ENCODE assay signal across 1 cellular context in genomic region chr2:54557601-54558187, GRCh38.
TF ChIP-seq lines count a peak whose summit lies in the region.

No MANE protein-coding gene starts in this region.

TF ChIP-seq in HepG2, 621 proteins besides CTCF, POLR2A, EP300 and RAD21 (continued from another document and continues in another):
- TF ChIP-seq DMTF1 (CRISPR knock-in tag; IDR thresholded peaks at IDR 0.05): no peak
- TF ChIP-seq PHB2 (IDR thresholded peaks at IDR 0.05; ENCODE audit: partially characterized antibody): no peak
- TF ChIP-seq ZBTB3 (CRISPR knock-in tag; IDR thresholded peaks at IDR 0.05; ENCODE audit: borderline replicate concordance, low read depth): no peak
- no peak for TF ChIP-seq ZSCAN5A (CRISPR knock-in tag; IDR thresholded peaks at IDR 0.05; ENCODE audit: borderline replicate concordance)
- TF ChIP-seq MEIS2 (CRISPR knock-in tag; IDR thresholded peaks at IDR 0.05): 0 out of 2 replicates have a peak, but pooled peaks have one; percentile 53
- TF ChIP-seq THAP8 (CRISPR knock-in tag; IDR thresholded peaks at IDR 0.05; ENCODE audit: borderline replicate concordance): no peak
- no peak for TF ChIP-seq SOX13 (IDR thresholded peaks at IDR 0.05)
- TF ChIP-seq SOX13 (CRISPR knock-in tag; conservative IDR thresholded peaks at IDR 0.05 in 1 of 2, IDR thresholded peaks at IDR 0.05 in 1 of 2): peak in 1 of 2 experiments; percentile 48; a peak in 1 of 4 replicates
- TF ChIP-seq MEIS1 (CRISPR knock-in tag; IDR thresholded peaks at IDR 0.05; ENCODE audit: borderline replicate concordance): no peak; the same call in 1 of the 2 replicates
- TF ChIP-seq POGZ (CRISPR knock-in tag; IDR thresholded peaks at IDR 0.05): peak; percentile 55; the same call in 1 of the 2 replicates
- peak; percentile 54; the same call in 1 of the 2 replicates for TF ChIP-seq ZSCAN9 (CRISPR knock-in tag; IDR thresholded peaks at IDR 0.05; ENCODE audit: borderline replicate concordance)
- TF ChIP-seq MYC (CRISPR knock-in tag; IDR thresholded peaks at IDR 0.05; ENCODE audit: borderline replicate concordance): peak; percentile 88
- peak; percentile 44; the same call in 1 of the 2 replicates for TF ChIP-seq ZNF430 (CRISPR knock-in tag; IDR thresholded peaks at IDR 0.05)
- TF ChIP-seq ZNF12 (CRISPR knock-in tag; IDR thresholded peaks at IDR 0.05): no peak
- TF ChIP-seq PHF21A (CRISPR knock-in tag; IDR thresholded peaks at IDR 0.05): peak; percentile 93
- peak; percentile 79; the same call in 1 of the 2 replicates for TF ChIP-seq ZNF235 (CRISPR knock-in tag; IDR thresholded peaks at IDR 0.05; ENCODE audit: borderline replicate concordance)
- TF ChIP-seq RFX5 (IDR thresholded peaks at IDR 0.05; ENCODE audit: low read depth, low read length): no peak
- peak; percentile 56 for TF ChIP-seq YY1 (IDR thresholded peaks at IDR 0.05; ENCODE audit: insufficient read depth, insufficient replicate concordance, low read depth, low read length)
- peak; percentile 77 for TF ChIP-seq ZNF883 (CRISPR knock-in tag; IDR thresholded peaks at IDR 0.05; ENCODE audit: not compliant biosample characterization)
- TF ChIP-seq ZEB1 (IDR thresholded peaks at IDR 0.05; ENCODE audit: insufficient replicate concordance, low read depth): peak; percentile 97
- TF ChIP-seq HNRNPLL (IDR thresholded peaks at IDR 0.05; ENCODE audit: low read depth, low read length, poor library complexity, severe bottlenecking): peak; percentile 93
- no peak for TF ChIP-seq ZNF496 (CRISPR knock-in tag; IDR thresholded peaks at IDR 0.05; ENCODE audit: insufficient replicate concordance)
- peak; percentile 84 for TF ChIP-seq ZNF878 (CRISPR knock-in tag; IDR thresholded peaks at IDR 0.05)
- TF ChIP-seq ZNF329 (CRISPR knock-in tag; IDR thresholded peaks at IDR 0.05; ENCODE audit: low read depth): 0 out of 2 replicates have a peak, but pooled peaks have one; percentile 46
- no peak for TF ChIP-seq NFE2L2 (IDR thresholded peaks at IDR 0.05; ENCODE audit: low read length)
- TF ChIP-seq HMG20B (CRISPR knock-in tag; conservative IDR thresholded peaks at IDR 0.05): no peak; the same call in 1 of the 2 replicates
- no peak for TF ChIP-seq ZNF704 (CRISPR knock-in tag; IDR thresholded peaks at IDR 0.05; ENCODE audit: borderline replicate concordance)
- TF ChIP-seq PLRG1 (conservative IDR thresholded peaks at IDR 0.05): no peak
- no peak for TF ChIP-seq ZNF597 (CRISPR knock-in tag; IDR thresholded peaks at IDR 0.05)
- peak; percentile 84; the same call in 1 of the 2 replicates for TF ChIP-seq KLF13 (CRISPR knock-in tag; IDR thresholded peaks at IDR 0.05)
- TF ChIP-seq ZNF7 (CRISPR knock-in tag; IDR thresholded peaks at IDR 0.05): no peak
- TF ChIP-seq ZNF550 (CRISPR knock-in tag; IDR thresholded peaks at IDR 0.05; ENCODE audit: borderline replicate concordance): no peak
- TF ChIP-seq ARID2 (CRISPR knock-in tag; IDR thresholded peaks at IDR 0.05; ENCODE audit: borderline replicate concordance): no peak
- no peak for TF ChIP-seq ZNF326 (CRISPR knock-in tag; IDR thresholded peaks at IDR 0.05; ENCODE audit: borderline replicate concordance)
- TF ChIP-seq ZBTB46 (CRISPR knock-in tag; IDR thresholded peaks at IDR 0.05; ENCODE audit: borderline replicate concordance): no peak
- TF ChIP-seq NCOR1 (IDR thresholded peaks at IDR 0.05; ENCODE audit: borderline replicate concordance, low read length): no peak
- TF ChIP-seq PAF1 (CRISPR knock-in tag; IDR thresholded peaks at IDR 0.05): no peak
- peak; percentile 37; the same call in 1 of the 2 replicates for TF ChIP-seq THAP7 (CRISPR knock-in tag; IDR thresholded peaks at IDR 0.05)
- peak; percentile 91; the same call in 1 of the 2 replicates for TF ChIP-seq ZNF337 (CRISPR knock-in tag; IDR thresholded peaks at IDR 0.05; ENCODE audit: borderline replicate concordance, low read depth)
- peak; percentile 53 for TF ChIP-seq SP4 (CRISPR knock-in tag; IDR thresholded peaks at IDR 0.05)
- no peak for TF ChIP-seq CBFB (CRISPR knock-in tag; IDR thresholded peaks at IDR 0.05)
- peak; percentile 69 for TF ChIP-seq GATAD1 (CRISPR knock-in tag; IDR thresholded peaks at IDR 0.05)
- no peak for TF ChIP-seq ONECUT2 (CRISPR knock-in tag; IDR thresholded peaks at IDR 0.05)
- no peak for TF ChIP-seq RFXAP (CRISPR knock-in tag; IDR thresholded peaks at IDR 0.05; ENCODE audit: borderline replicate concordance)
- peak; percentile 98 for TF ChIP-seq IRF9 (CRISPR knock-in tag; IDR thresholded peaks at IDR 0.05; ENCODE audit: borderline replicate concordance)
- peak; percentile 80 for TF ChIP-seq ZFP82 (CRISPR knock-in tag; IDR thresholded peaks at IDR 0.05; ENCODE audit: borderline replicate concordance)
- TF ChIP-seq MLXIP (CRISPR knock-in tag; IDR thresholded peaks at IDR 0.05; ENCODE audit: borderline replicate concordance): no peak
- TF ChIP-seq ZNF776 (CRISPR knock-in tag; IDR thresholded peaks at IDR 0.05): no peak
- TF ChIP-seq HNRNPL (IDR thresholded peaks at IDR 0.05; ENCODE audit: low read depth, low read length): no peak
- TF ChIP-seq ZNF292 (CRISPR knock-in tag; IDR thresholded peaks at IDR 0.05; ENCODE audit: borderline replicate concordance, low read depth): peak; percentile 52; the same call in 1 of the 2 replicates
- peak; percentile 80; the same call in 1 of the 2 replicates for TF ChIP-seq ZKSCAN8 (CRISPR knock-in tag; IDR thresholded peaks at IDR 0.05; ENCODE audit: borderline replicate concordance)
- TF ChIP-seq ZNF639 (CRISPR knock-in tag; conservative IDR thresholded peaks at IDR 0.05): no peak
- no peak for TF ChIP-seq ZNF773 (CRISPR knock-in tag; IDR thresholded peaks at IDR 0.05; ENCODE audit: borderline replicate concordance)
- peak; percentile 76 for TF ChIP-seq MIXL1 (CRISPR knock-in tag; IDR thresholded peaks at IDR 0.05)
- no peak; the same call in none of the 2 replicates for TF ChIP-seq MXD1 (CRISPR knock-in tag; IDR thresholded peaks at IDR 0.05)
- TF ChIP-seq PAX8 (CRISPR knock-in tag; IDR thresholded peaks at IDR 0.05; ENCODE audit: borderline replicate concordance): no peak
